ENCODE assay signal across 14 cellular contexts in genomic region chr12:112422531-112422930, GRCh38. TPM values are rescaled to one million over a fixed set of nuclear protein-coding genes. Genes with fewer than 3 reads are reported as not detected.
A peak's percentile ranks its signal among the peaks of the same experiment; 100 is the strongest.
DNase-seq lines count a peak whose midpoint lies in the region; ATAC-seq and TF ChIP-seq lines count a peak whose summit lies in the region.
"Had no signal": no experiment of that assay in that cellular context is flagged by ENCODE, and none has a peak within 500 bp of the region (broad histone marks: within the 10 kb centered on the region; RNA-seq: fewer than 3 reads in every experiment).

No MANE protein-coding gene starts in this region.

- peak; percentile 56 for DNase-seq in AG20443 (ENCODE audit: low spot score)
- DNase-seq in SK-MEL-5 (ENCODE audit: low read depth, low spot score) = peak; percentile 49
- peak; percentile 67 for DNase-seq in foreskin melanocyte
- DNase-seq in osteoblast (ENCODE audit: insufficient read length, low spot score, missing footprints) = peak; percentile 10
- no peak for DNase-seq in GM19238 (ENCODE audit: insufficient read length, low spot score)
- DNase-seq in activated T-cell treated with anti-CD3 and anti-CD28 coated beads, Interleukin-2, amount 50 U/mL, for 48 hours = no peak
- no peak for DNase-seq in foreskin keratinocyte
- DNase-seq: activated CD4-positive, alpha-beta T cell treated with anti-CD3 and anti-CD28 coated beads, Interleukin-2, amount 50 U/mL, for 4 hours; activated naive CD8-positive, alpha-beta T cell treated with anti-CD3 and anti-CD28 coated beads, Interleukin-2, amount 50 U/mL, for 24 hours; left lung; NCI-H69; sigmoid colon had no signal

- no peak overlapping the region for H3K4me3 ChIP-seq in osteoblast (ENCODE audit: insufficient read depth, low read length)
- H3K4me3 ChIP-seq: BLaER1 treated with 17β-estradiol and CSF1 and Interleukin-3, amounts not matched to agents 10 nM and 100 nM; left lung; sigmoid colon had no signal

- peak overlapping the region; percentile 18 for H3K4me2 ChIP-seq in osteoblast (ENCODE audit: insufficient read depth, low read length)

- H3K27ac ChIP-seq in osteoblast (ENCODE audit: low read depth, low read length) = peak overlapping the region; percentile 12
- H3K27ac ChIP-seq in foreskin keratinocyte = no peak overlapping the region
- H3K27ac ChIP-seq: BLaER1 treated with 17β-estradiol and CSF1 and Interleukin-3, amounts not matched to agents 10 nM and 100 nM; left lung had no signal

- no peak overlapping the region for H2AFZ ChIP-seq in osteoblast (ENCODE audit: low read length)

- H3K27me3 ChIP-seq in osteoblast (ENCODE audit: insufficient read depth, low read length) = no peaks in the 10 kb centered on the region
- no peaks in the 10 kb centered on the region for H3K27me3 ChIP-seq in foreskin keratinocyte
- H3K27me3 ChIP-seq: BLaER1 treated with 17β-estradiol and CSF1 and Interleukin-3, amounts not matched to agents 10 nM and 100 nM; left lung; sigmoid colon had no signal

- in situ Hi-C loops in SK-MEL-5 (cut with HindIII; ENCODE audit: low pct_unique_long_range_greater_than_20kb, low sequenced_read_pairs) = no loop called here

- peaks cover 85% of the 10 kb centered on the region for H3K79me2 ChIP-seq in osteoblast (ENCODE audit: insufficient read depth, low read length)

- H3K36me3 ChIP-seq in osteoblast (ENCODE audit: insufficient read depth, low read length) = peaks cover 6% of the 10 kb centered on the region
- H3K36me3 ChIP-seq: left lung, sigmoid colon had no signal

- ATAC-seq in HG02870 (IDR thresholded peaks at IDR 0.05; ENCODE audit: unreplicated experiment) = no peak
- no peak for ATAC-seq in foreskin keratinocyte
- ATAC-seq: activated naive CD8-positive, alpha-beta T cell treated with anti-CD3 and anti-CD28 coated beads, Interleukin-2, amount 50 U/mL, for 24 hours; left lung had no signal

- TF ChIP-seq CTCF in osteoblast (IDR thresholded peaks at IDR 0.05; ENCODE audit: extremely low read depth, low read depth, low read length) (no peak), foreskin keratinocyte (conservative IDR thresholded peaks at IDR 0.05) (no peak)

- H3K9me3 ChIP-seq in osteoblast (ENCODE audit: low read depth, low read length) = no peaks in the 10 kb centered on the region
- H3K9me3 ChIP-seq: BLaER1 treated with 17β-estradiol and CSF1 and Interleukin-3, amounts not matched to agents 10 nM and 100 nM; left lung; sigmoid colon had no signal

- peaks cover 26% of the 10 kb centered on the region for H3K4me1 ChIP-seq in osteoblast (ENCODE audit: insufficient read depth, low read length)
- peaks cover 12% of the 10 kb centered on the region for H3K4me1 ChIP-seq in foreskin keratinocyte

- peaks cover 50% of the 10 kb centered on the region for H4K20me1 ChIP-seq in osteoblast (ENCODE audit: insufficient read depth, low read length)

RNA-seq across cellular contexts. Expression of gene PTPN11, which starts 3.8 kb away (rescaled TPM):
- total RNA-seq in SK-MEL-5 (2014; rRNA removed; shearing (Covaris generic)) = 78.2 and 82.2 TPM in 2 replicates
- polyA plus RNA-seq in SK-MEL-5 (2015; cell fraction: cytosol; rRNA removed) = 81.0 and 102 TPM in 2 replicates
- 30.7 and 31.1 TPM in 2 replicates for polyA plus RNA-seq in SK-MEL-5 (2015; cell fraction: nucleus; rRNA removed)
- 96.1 and 98.8 TPM in 2 replicates for total RNA-seq in osteoblast
- 120 and 139 TPM in 2 replicates for total RNA-seq in foreskin keratinocyte
- 21.2 and 28.5 TPM in 2 replicates for polyA plus RNA-seq in foreskin keratinocyte

RNA-seq across cellular contexts. Expression of gene RPL6, which starts 13.1 kb away (rescaled TPM):
- 2,764 and 3,025 TPM in 2 replicates for total RNA-seq in SK-MEL-5 (2014; rRNA removed; shearing (Covaris generic))
- polyA plus RNA-seq in SK-MEL-5 (2015; cell fraction: cytosol; rRNA removed) = 1,613 and 1,701 TPM in 2 replicates
- 703 and 852 TPM in 2 replicates for polyA plus RNA-seq in SK-MEL-5 (2015; cell fraction: nucleus; rRNA removed)
- total RNA-seq in osteoblast (918 and 946 TPM in 2 replicates), foreskin keratinocyte (1,897 and 1,923 TPM in 2 replicates)
- polyA plus RNA-seq in foreskin keratinocyte = 2,205 and 2,270 TPM in 2 replicates

RNA-seq across cellular contexts. Expression of gene HECTD4, which starts 40.3 kb away (rescaled TPM):
- total RNA-seq in SK-MEL-5 (2014; rRNA removed; shearing (Covaris generic)) = 8.4 and 9.4 TPM in 2 replicates
- polyA plus RNA-seq in SK-MEL-5 (2015; cell fraction: cytosol; rRNA removed) = 18.5 and 18.9 TPM in 2 replicates
- 29.2 and 42.4 TPM in 2 replicates for polyA plus RNA-seq in SK-MEL-5 (2015; cell fraction: nucleus; rRNA removed)
- total RNA-seq in osteoblast (29.0 and 38.6 TPM in 2 replicates), foreskin keratinocyte (12.7 and 15.3 TPM in 2 replicates)
- polyA plus RNA-seq in foreskin keratinocyte = 6.4 and 6.7 TPM in 2 replicates

Comparison
In these comparisons a context has a peak if more than half of its experiments do, and no peak if none do; other contexts are left out.
1. DNase-seq: peak in AG20443 (single experiment), SK-MEL-5 (single experiment), foreskin melanocyte (single experiment) and osteoblast (single experiment); none in GM19238 (single experiment), activated T-cell treated with anti-CD3 and anti-CD28 coated beads, Interleukin-2, amount 50 U/mL, for 48 hours (0 of 2) and foreskin keratinocyte (0 of 2).